In the genomic region with DNA sequence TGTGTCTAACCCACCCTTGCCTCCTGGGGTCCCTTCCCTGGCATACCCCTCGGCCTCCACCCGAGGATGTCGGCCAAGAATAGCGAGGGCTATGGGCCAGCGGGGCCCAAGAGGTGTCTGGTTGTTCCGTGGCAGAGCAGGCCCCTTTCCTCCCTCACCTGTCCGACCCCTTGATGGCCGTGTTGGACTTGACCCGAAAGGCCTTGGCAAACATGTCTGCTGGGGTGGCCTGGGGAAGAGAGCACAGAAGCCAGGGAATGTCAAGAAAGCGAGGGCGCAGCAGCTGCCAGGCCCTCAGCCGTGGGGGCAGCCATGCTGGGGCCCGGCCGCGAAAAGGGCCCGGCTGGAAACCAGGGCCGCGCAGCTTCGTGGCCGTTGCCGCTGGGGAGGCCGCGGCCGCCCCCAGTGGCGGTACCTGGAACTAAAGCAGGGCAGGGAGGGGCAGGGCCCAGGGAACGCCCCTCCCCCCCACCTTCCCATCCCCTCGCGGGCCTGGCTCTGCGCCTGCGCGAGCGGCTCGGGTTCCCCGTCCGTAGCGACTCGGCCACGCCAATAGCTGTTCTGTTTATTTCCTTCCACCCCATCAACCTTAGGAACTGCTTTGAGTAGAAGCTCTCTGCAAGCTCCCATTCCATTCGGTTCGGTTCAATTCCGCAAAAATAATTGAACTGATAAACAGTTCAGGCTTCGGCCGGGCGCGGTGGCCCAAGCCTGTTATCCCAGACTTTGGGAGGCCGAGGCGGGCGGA, we compare ENCODE assay signal across 8 cellular contexts.
A peak's percentile ranks its signal among the peaks of the same experiment; 100 is the strongest.
DNase-seq lines count a peak whose midpoint lies in the region; ATAC-seq and TF ChIP-seq lines count a peak whose summit lies in the region.

A gene with protein sequence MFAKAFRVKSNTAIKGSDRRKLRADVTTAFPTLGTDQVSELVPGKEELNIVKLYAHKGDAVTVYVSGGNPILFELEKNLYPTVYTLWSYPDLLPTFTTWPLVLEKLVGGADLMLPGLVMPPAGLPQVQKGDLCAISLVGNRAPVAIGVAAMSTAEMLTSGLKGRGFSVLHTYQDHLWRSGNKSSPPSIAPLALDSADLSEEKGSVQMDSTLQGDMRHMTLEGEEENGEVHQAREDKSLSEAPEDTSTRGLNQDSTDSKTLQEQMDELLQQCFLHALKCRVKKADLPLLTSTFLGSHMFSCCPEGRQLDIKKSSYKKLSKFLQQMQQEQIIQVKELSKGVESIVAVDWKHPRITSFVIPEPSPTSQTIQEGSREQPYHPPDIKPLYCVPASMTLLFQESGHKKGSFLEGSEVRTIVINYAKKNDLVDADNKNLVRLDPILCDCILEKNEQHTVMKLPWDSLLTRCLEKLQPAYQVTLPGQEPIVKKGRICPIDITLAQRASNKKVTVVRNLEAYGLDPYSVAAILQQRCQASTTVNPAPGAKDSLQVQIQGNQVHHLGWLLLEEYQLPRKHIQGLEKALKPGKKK (minus strand): TSS at position 337 of the 748 bp plus-strand sequence. CDS start 123 bp downstream, at position 214.

- peak; percentile 80 for TF ChIP-seq CTCF in AG09319 (IDR thresholded peaks at IDR 0.05; ENCODE audit: low read depth, low read length)

- DNase-seq in AG09319 (ENCODE audit: extremely low read depth, low read depth), result peak; percentile 84
- DNase-seq in NCI-H446 (lab: John Stamatoyannopoulos, UW), result peak; percentile 86 to 98
- DNase-seq in activated CD4-positive, CD25-positive, alpha-beta regulatory T cell (lab: John Stamatoyannopoulos, UW), result peak; percentile 89 to 94 (median 92)
- DNase-seq in caudate nucleus (lab: John Stamatoyannopoulos, UW), result peak; percentile 33 to 98 (median 91)
- peak; percentile 88 for DNase-seq in iris pigment epithelial cell (ENCODE audit: low read depth)
- DNase-seq in stimulated activated CD4-positive, alpha-beta T cell treated with anti-CD3 and anti-CD28 coated beads, Interleukin-12 subunit alpha, Interleukin-12 subunit beta, amount 100 ng/mL, for 24 hours (ENCODE audit: low read depth in 2 of 2), result peak; percentile 90 to 91

- peak within 1 kb of the TSS; percentile 89 for H3K27ac ChIP-seq in caudate nucleus (ENCODE audit: low read depth, low read length)

- ATAC-seq in GM19025 (IDR thresholded peaks at IDR 0.05; ENCODE audit: low read depth, unreplicated experiment), result peak; percentile 87
- peak; percentile 90 for ATAC-seq in HG03280 (IDR thresholded peaks at IDR 0.05; ENCODE audit: unreplicated experiment)

Comparison
In these comparisons a context has a peak if more than half of its experiments do, and no peak if none do; other contexts are left out.
1. Peak in every context shown above with its lines: DNase-seq, ATAC-seq and H3K27ac ChIP-seq.